ENCODE assay signal across 9 cellular contexts in genomic region chr11:61602775-61603569, GRCh38. TPM values are rescaled to one million over a fixed set of nuclear protein-coding genes. Genes with fewer than 3 reads are reported as not detected.
DNase-seq lines count a peak whose midpoint lies in the region; ATAC-seq and TF ChIP-seq lines count a peak whose summit lies in the region.
"Had no signal": no experiment of that assay in that cellular context is flagged by ENCODE, and none has a peak within 500 bp of the region (broad histone marks: within the 10 kb centered on the region; RNA-seq: fewer than 3 reads in every experiment).

No MANE protein-coding gene starts in this region.

- POLR2A ChIA-PET in WTC11 (lab: Charles Lee): no interaction called here
- POLR2A ChIA-PET in CD8-positive, alpha-beta T cell (lab: Charles Lee): no interaction called here

- H3K4me3 ChIP-seq in BE2C (ENCODE audit: low read depth, low read length) (no peak overlapping the region; the same call in 1 of the 2 replicates), duodenal mucosa (ENCODE audit: low read depth in 1 of 2, low read length in 2 of 2) (no peak overlapping the region)
- no peak overlapping the region for H3K4me3 ChIP-seq in CD8-positive, alpha-beta T cell (ENCODE audit: low read depth, low read length)

- peak overlapping the region; percentile 17 for H3K27ac ChIP-seq in duodenal mucosa (ENCODE audit: low read depth, low read length)
- H3K27ac ChIP-seq in CD8-positive, alpha-beta T cell (ENCODE audit: low read depth, low read length): no peak overlapping the region
- H3K27ac ChIP-seq: KMS-11 had no signal

- H3K9me3 Mint-ChIP-seq in WTC11: no peaks in the 10 kb centered on the region
- H3K9me3 Mint-ChIP-seq in CD8-positive, alpha-beta T cell: no peaks in the 10 kb centered on the region

- CTCF ChIA-PET in WTC11 (lab: Charles Lee): interaction anchor here (1.0 kb wide), 1 partner anchor 15 kb away, joined by 4 read pairs; no protein-coding TSS in a partner anchor
- CTCF ChIA-PET in CD8-positive, alpha-beta T cell (lab: Charles Lee): no interaction called here

- H3K36me3 ChIP-seq in BE2C: no peaks in the 10 kb centered on the region
- no peaks in the 10 kb centered on the region for H3K36me3 ChIP-seq in duodenal mucosa (ENCODE audit: control insufficient read depth in 1 of 2, insufficient read depth in 2 of 2, low read length in 2 of 2)
- H3K36me3 ChIP-seq in CD8-positive, alpha-beta T cell (ENCODE audit: insufficient read depth, low read length): no peaks in the 10 kb centered on the region

- ATAC-seq in WTC11: no peak
- ATAC-seq in GM21367 (IDR thresholded peaks at IDR 0.05; ENCODE audit: unreplicated experiment): no peak
- ATAC-seq in CD8-positive, alpha-beta T cell: no peak

- H3K27ac Mint-ChIP-seq in WTC11: no peak overlapping the region
- H3K27ac Mint-ChIP-seq in CD8-positive, alpha-beta T cell: no peak overlapping the region

- H3K9me3 ChIP-seq in BE2C: no peaks in the 10 kb centered on the region
- no peaks in the 10 kb centered on the region for H3K9me3 ChIP-seq in duodenal mucosa (ENCODE audit: control insufficient read depth in 1 of 2, low read length in 2 of 2)
- H3K9me3 ChIP-seq in CD8-positive, alpha-beta T cell (ENCODE audit: low read length): no peaks in the 10 kb centered on the region

- H3K27me3 Mint-ChIP-seq in WTC11 (ENCODE audit: low read depth): no peaks in the 10 kb centered on the region; the same call in 1 of the 2 replicates
- peaks cover 25% of the 10 kb centered on the region for H3K27me3 Mint-ChIP-seq in CD8-positive, alpha-beta T cell (ENCODE audit: low read depth)

- peaks cover 29% of the 10 kb centered on the region for H3K4me1 Mint-ChIP-seq in WTC11
- H3K4me1 Mint-ChIP-seq in CD8-positive, alpha-beta T cell (ENCODE audit: low read depth): no peaks in the 10 kb centered on the region

- no peaks in the 10 kb centered on the region for H3K36me3 Mint-ChIP-seq in WTC11
- H3K36me3 Mint-ChIP-seq in CD8-positive, alpha-beta T cell: no peaks in the 10 kb centered on the region

- H3K27me3 ChIP-seq in BE2C (no peaks in the 10 kb centered on the region), duodenal mucosa (ENCODE audit: control insufficient read depth in 1 of 2, insufficient read depth in 2 of 2, low read length in 2 of 2) (peaks cover 0 to 10% of the 10 kb centered on the region in 2 donors)
- H3K27me3 ChIP-seq in CD8-positive, alpha-beta T cell (ENCODE audit: insufficient read depth, low read length): no peaks in the 10 kb centered on the region

- no peak overlapping the region for H3K4me3 Mint-ChIP-seq in WTC11
- H3K4me3 Mint-ChIP-seq in CD8-positive, alpha-beta T cell: no peak overlapping the region

- peak; percentile 52 for DNase-seq in BE2C
- peak; percentile 96 for DNase-seq in NCI-H2171 (lab: John Stamatoyannopoulos, UW)
- DNase-seq in non-pigmented ciliary epithelial cell (ENCODE audit: low read depth): peak; percentile 81
- no peak for DNase-seq in effector CD8-positive, alpha-beta T cell (lab: John Stamatoyannopoulos, UW)
- no peak for DNase-seq in WTC11 (ENCODE audit: low spot score)
- no peak for DNase-seq in CD8-positive, alpha-beta T cell

- no peak overlapping the region for H3K9ac ChIP-seq in duodenal mucosa (ENCODE audit: low read depth in 1 of 2, low read length in 2 of 2)
- H3K9ac ChIP-seq: KMS-11 had no signal

- intact Hi-C loops in CD8-positive, alpha-beta T cell (cut with DNase I, micrococcal nuclease): no loop called here

- H3K4me1 ChIP-seq in BE2C: no peaks in the 10 kb centered on the region; the same call in 1 of the 2 replicates
- H3K4me1 ChIP-seq in duodenal mucosa (ENCODE audit: control insufficient read depth in 1 of 2, insufficient read depth in 2 of 2, low read length in 2 of 2): peaks cover 5 to 13% of the 10 kb centered on the region in 2 donors
- H3K4me1 ChIP-seq in CD8-positive, alpha-beta T cell (ENCODE audit: insufficient read depth, low read length): no peaks in the 10 kb centered on the region

- no peak for TF ChIP-seq CTCF in BE2C (IDR thresholded peaks at IDR 0.05; ENCODE audit: low read depth, low read length)
- TF ChIP-seq CTCF in WTC11 (IDR thresholded peaks at IDR 0.05): no peak
- TF ChIP-seq CTCF in CD8-positive, alpha-beta T cell (IDR thresholded peaks at IDR 0.05): no peak

TF ChIP-seq in WTC11, 78 proteins besides CTCF, POLR2A, EP300 and RAD21 (continues in another document):
- TF ChIP-seq JUN (CRISPR knock-in tag; IDR thresholded peaks at IDR 0.05) (no peak), CBFB (CRISPR knock-in tag; IDR thresholded peaks at IDR 0.05; ENCODE audit: low read depth) (no peak), ETV6 (CRISPR knock-in tag; IDR thresholded peaks at IDR 0.05) (no peak), HMGA2 (CRISPR knock-in tag; IDR thresholded peaks at IDR 0.05) (no peak), ZNF138 (CRISPR knock-in tag; conservative IDR thresholded peaks at IDR 0.05) (no peak), CREM (CRISPR knock-in tag; IDR thresholded peaks at IDR 0.05) (no peak), ZNF219 (CRISPR knock-in tag; IDR thresholded peaks at IDR 0.05; ENCODE audit: borderline replicate concordance) (no peak)
- TF ChIP-seq, protein P1, sequence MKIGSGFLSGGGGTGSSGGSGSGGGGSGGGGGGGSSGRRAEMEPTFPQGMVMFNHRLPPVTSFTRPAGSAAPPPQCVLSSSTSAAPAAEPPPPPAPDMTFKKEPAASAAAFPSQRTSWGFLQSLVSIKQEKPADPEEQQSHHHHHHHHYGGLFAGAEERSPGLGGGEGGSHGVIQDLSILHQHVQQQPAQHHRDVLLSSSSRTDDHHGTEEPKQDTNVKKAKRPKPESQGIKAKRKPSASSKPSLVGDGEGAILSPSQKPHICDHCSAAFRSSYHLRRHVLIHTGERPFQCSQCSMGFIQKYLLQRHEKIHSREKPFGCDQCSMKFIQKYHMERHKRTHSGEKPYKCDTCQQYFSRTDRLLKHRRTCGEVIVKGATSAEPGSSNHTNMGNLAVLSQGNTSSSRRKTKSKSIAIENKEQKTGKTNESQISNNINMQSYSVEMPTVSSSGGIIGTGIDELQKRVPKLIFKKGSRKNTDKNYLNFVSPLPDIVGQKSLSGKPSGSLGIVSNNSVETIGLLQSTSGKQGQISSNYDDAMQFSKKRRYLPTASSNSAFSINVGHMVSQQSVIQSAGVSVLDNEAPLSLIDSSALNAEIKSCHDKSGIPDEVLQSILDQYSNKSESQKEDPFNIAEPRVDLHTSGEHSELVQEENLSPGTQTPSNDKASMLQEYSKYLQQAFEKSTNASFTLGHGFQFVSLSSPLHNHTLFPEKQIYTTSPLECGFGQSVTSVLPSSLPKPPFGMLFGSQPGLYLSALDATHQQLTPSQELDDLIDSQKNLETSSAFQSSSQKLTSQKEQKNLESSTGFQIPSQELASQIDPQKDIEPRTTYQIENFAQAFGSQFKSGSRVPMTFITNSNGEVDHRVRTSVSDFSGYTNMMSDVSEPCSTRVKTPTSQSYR (CRISPR knock-in tag; IDR thresholded peaks at IDR 0.05): no peak
- TF ChIP-seq, protein P2, sequence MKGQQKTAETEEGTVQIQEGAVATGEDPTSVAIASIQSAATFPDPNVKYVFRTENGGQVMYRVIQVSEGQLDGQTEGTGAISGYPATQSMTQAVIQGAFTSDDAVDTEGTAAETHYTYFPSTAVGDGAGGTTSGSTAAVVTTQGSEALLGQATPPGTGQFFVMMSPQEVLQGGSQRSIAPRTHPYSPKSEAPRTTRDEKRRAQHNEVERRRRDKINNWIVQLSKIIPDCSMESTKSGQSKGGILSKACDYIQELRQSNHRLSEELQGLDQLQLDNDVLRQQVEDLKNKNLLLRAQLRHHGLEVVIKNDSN (CRISPR knock-in tag; IDR thresholded peaks at IDR 0.05): no peak
- TF ChIP-seq, protein P3, sequence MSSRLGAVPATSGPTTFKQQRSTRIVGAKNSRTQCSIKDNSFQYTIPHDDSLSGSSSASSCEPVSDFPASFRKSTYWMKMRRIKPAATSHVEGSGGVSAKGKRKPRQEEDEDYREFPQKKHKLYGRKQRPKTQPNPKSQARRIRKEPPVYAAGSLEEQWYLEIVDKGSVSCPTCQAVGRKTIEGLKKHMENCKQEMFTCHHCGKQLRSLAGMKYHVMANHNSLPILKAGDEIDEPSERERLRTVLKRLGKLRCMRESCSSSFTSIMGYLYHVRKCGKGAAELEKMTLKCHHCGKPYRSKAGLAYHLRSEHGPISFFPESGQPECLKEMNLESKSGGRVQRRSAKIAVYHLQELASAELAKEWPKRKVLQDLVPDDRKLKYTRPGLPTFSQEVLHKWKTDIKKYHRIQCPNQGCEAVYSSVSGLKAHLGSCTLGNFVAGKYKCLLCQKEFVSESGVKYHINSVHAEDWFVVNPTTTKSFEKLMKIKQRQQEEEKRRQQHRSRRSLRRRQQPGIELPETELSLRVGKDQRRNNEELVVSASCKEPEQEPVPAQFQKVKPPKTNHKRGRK (CRISPR knock-in tag; IDR thresholded peaks at IDR 0.05; ENCODE audit: borderline replicate concordance): no peak
- TF ChIP-seq, protein P4, sequence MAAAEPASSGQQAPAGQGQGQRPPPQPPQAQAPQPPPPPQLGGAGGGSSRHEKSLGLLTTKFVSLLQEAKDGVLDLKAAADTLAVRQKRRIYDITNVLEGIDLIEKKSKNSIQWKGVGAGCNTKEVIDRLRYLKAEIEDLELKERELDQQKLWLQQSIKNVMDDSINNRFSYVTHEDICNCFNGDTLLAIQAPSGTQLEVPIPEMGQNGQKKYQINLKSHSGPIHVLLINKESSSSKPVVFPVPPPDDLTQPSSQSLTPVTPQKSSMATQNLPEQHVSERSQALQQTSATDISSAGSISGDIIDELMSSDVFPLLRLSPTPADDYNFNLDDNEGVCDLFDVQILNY (CRISPR knock-in tag; IDR thresholded peaks at IDR 0.05): no peak

RNA-seq across cellular contexts. Expression of gene SYT7, which starts 22.1 kb away (rescaled TPM):
- 7.6 TPM for polyA plus RNA-seq in BE2C (2012; ENCODE audit: insufficient read depth, insufficient read length, low read depth)
- total RNA-seq in WTC11 (2021): 12.5 to 18.9 TPM (median 18.2 TPM) in 3 replicates
- not detected for total RNA-seq in CD8-positive, alpha-beta T cell

Comparison
In these comparisons a context has a peak if more than half of its experiments do, and no peak if none do; other contexts are left out.
1. DNase-seq: peak in BE2C (single experiment), NCI-H2171 (single experiment) and non-pigmented ciliary epithelial cell (single experiment); none in effector CD8-positive, alpha-beta T cell (single experiment), WTC11 (single experiment) and CD8-positive, alpha-beta T cell (0 of 7).
2. RNA of gene SYT7, which starts 22.1 kb away (total RNA-seq): 12.5 to 18.9 TPM in WTC11; not detected in CD8-positive, alpha-beta T cell; every median in the first group is over 10 times any median in the second.